ENCODE assay signal across 16 cellular contexts in the genomic region with DNA sequence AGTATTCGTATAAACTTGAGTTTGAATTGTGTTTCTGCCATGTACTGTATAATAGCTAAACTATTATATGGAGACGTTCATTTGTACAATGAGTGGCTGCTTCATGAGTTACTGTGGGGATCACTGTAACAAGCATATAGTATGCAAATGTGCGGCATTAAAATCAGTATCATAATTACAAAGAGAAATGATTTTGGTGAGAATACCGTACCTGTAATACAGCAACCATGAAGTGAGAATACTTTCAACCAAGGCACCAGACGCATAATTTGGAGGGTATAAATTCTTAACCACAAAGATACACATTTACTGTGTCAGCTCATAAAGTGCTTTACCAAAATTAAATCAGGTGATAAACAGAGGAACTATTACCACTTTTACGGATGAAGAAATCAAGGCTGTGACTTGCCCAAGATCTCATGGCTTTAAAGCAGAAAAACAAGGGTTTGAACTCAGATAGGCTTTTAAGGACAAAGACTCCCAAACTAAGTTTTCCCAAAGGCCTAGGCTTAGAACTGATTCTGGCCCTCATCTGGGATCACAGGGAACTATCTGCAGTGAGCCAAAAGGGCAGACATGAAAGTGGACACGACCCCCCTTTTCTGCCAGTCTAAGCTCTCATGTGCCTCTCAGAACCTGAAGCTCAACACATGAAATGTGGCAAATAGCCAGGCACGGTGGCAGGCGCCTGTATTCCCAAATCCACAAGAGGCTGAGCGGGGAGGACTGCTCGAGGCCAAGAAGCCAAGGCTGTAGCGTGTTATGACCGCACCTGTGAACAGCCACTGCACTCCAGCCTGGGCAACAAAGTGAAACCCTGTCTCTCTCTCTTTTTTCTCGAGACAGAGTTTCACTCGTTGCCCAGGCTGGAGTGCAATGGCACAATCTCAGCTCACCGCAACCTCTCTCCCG. TPM values are rescaled to one million over a fixed set of nuclear protein-coding genes. Genes with fewer than 3 reads are reported as not detected.
DNase-seq lines count a peak whose midpoint lies in the region; ATAC-seq and TF ChIP-seq lines count a peak whose summit lies in the region.
"Had no signal": no experiment of that assay in that cellular context is flagged by ENCODE, and none has a peak within 500 bp of the region (broad histone marks: within the 10 kb centered on the region; RNA-seq: fewer than 3 reads in every experiment).

No MANE protein-coding gene starts in this region.

- H3K4me3 Mint-ChIP-seq in CD4-positive, CD25-positive, alpha-beta regulatory T cell: peak overlapping the region in 3 of 4 donors; percentile 5 to 71 (median 52)
- H3K4me3 Mint-ChIP-seq in CD8-positive, alpha-beta memory T cell: peak overlapping the region in 6 of 7 donors; percentile 3 to 43 (median 30)
- no peak overlapping the region for H3K4me3 Mint-ChIP-seq in activated CD4-positive, alpha-beta memory T cell treated with anti-CD3 and anti-CD28 coated beads, Interleukin-2, amount 10 ng/mL, durations not matched to agents 7 days and 5 days
- no peak overlapping the region for H3K4me3 Mint-ChIP-seq in nephron progenitor cell

- peak overlapping the region; percentile 36 to 84 (median 57) for H3K27ac Mint-ChIP-seq in CD4-positive, CD25-positive, alpha-beta regulatory T cell
- H3K27ac Mint-ChIP-seq in CD8-positive, alpha-beta memory T cell: peak overlapping the region; percentile 30 to 91 (median 84)
- H3K27ac Mint-ChIP-seq in activated CD4-positive, alpha-beta memory T cell treated with anti-CD3 and anti-CD28 coated beads, Interleukin-2, amount 10 ng/mL, durations not matched to agents 7 days and 5 days: peak overlapping the region; percentile 33
- H3K27ac Mint-ChIP-seq in nephron progenitor cell: peak overlapping the region; percentile 86

- DNase-seq in CD4-positive, CD25-positive, alpha-beta regulatory T cell: no peak
- DNase-seq in CD8-positive, alpha-beta memory T cell: no peak
- DNase-seq in activated CD4-positive, alpha-beta memory T cell treated with anti-CD3 and anti-CD28 coated beads, Interleukin-2, amount 10 ng/mL, durations not matched to agents 7 days and 5 days: no peak
- DNase-seq in nephron progenitor cell (no peak), MV-4-11 (lab: John Stamatoyannopoulos, UW) (no peak), Right ventricle myocardium inferior (ENCODE audit: missing footprints) (no peak), GM13976 (ENCODE audit: low spot score) (no peak)
- DNase-seq: effector CD4-positive, alpha-beta T cell; MG63; NCI-H2029 treated with DMSO at 0.1 percent for 48 hours; NCI-H510A treated with DMSO at 0.1 percent for 48 hours; PC-3; SK-N-SH; stimulated activated CD4-positive, alpha-beta T cell treated with anti-CD3 and anti-CD28 coated beads, Interleukin-2, amount 100 ng/mL, for 48 hours had no signal

- intact Hi-C loops in Right ventricle myocardium inferior (cut with DNase I): no loop called here

- H3K4me3 ChIP-seq in CD4-positive, CD25-positive, alpha-beta regulatory T cell (ENCODE audit: low read depth, low read length): peak overlapping the region; percentile 2
- H3K4me3 ChIP-seq in CD8-positive, alpha-beta memory T cell (ENCODE audit: low read length): no peak overlapping the region
- H3K4me3 ChIP-seq: thoracic aorta had no signal

- peak overlapping the region; percentile 48 for H3K27ac ChIP-seq in CD4-positive, CD25-positive, alpha-beta regulatory T cell (ENCODE audit: insufficient read depth, low read length, poor library complexity, severe bottlenecking)
- no peak overlapping the region for H3K27ac ChIP-seq in CD8-positive, alpha-beta memory T cell (ENCODE audit: low read depth, low read length)
- H3K27ac ChIP-seq: thoracic aorta had no signal

- H3K36me3 Mint-ChIP-seq in CD4-positive, CD25-positive, alpha-beta regulatory T cell: peaks cover 50% of the 10 kb centered on the region
- H3K36me3 Mint-ChIP-seq in CD8-positive, alpha-beta memory T cell: peaks cover 27 to 63% (median 32%) of the 10 kb centered on the region in 3 donors
- peaks cover 60% of the 10 kb centered on the region for H3K36me3 Mint-ChIP-seq in activated CD4-positive, alpha-beta memory T cell treated with anti-CD3 and anti-CD28 coated beads, Interleukin-2, amount 10 ng/mL, durations not matched to agents 7 days and 5 days (ENCODE audit: low read depth)
- H3K36me3 Mint-ChIP-seq in nephron progenitor cell (ENCODE audit: low read depth): peaks cover 52% of the 10 kb centered on the region

- CTCF ChIA-PET in CD8-positive, alpha-beta memory T cell (lab: Charles Lee): interaction anchor here (2.4 kb wide), 1 partner anchor 18 kb away, joined by 9 read pairs; a partner anchor contains a TSS
- CTCF ChIA-PET in activated CD4-positive, alpha-beta memory T cell treated with anti-CD3 and anti-CD28 coated beads, Interleukin-2, amount 10 ng/mL, durations not matched to agents 7 days and 5 days (lab: Charles Lee): interaction anchor here (9.3 kb wide), 1 partner anchor 18 kb away, joined by 144 read pairs; a partner anchor contains a TSS

- H3K36me3 ChIP-seq in CD4-positive, CD25-positive, alpha-beta regulatory T cell (ENCODE audit: control insufficient read depth, insufficient read depth, low read length): peaks cover 60% of the 10 kb centered on the region
- H3K36me3 ChIP-seq in CD8-positive, alpha-beta memory T cell (ENCODE audit: insufficient read depth, low read length): peaks cover 59% of the 10 kb centered on the region

- H3K9me3 ChIP-seq in CD4-positive, CD25-positive, alpha-beta regulatory T cell (ENCODE audit: control insufficient read depth in 2 of 2, low read length in 2 of 2): no peaks in the 10 kb centered on the region
- no peaks in the 10 kb centered on the region for H3K9me3 ChIP-seq in CD8-positive, alpha-beta memory T cell (ENCODE audit: low read length)
- H3K9me3 ChIP-seq: MG63, SK-N-SH, thoracic aorta had no signal

- POLR2A ChIA-PET in CD8-positive, alpha-beta memory T cell (lab: Charles Lee): interaction anchor here (0.9 kb wide), 1 partner anchor 18 kb away, joined by 3 read pairs; no protein-coding TSS in a partner anchor
- POLR2A ChIA-PET in activated CD4-positive, alpha-beta memory T cell treated with anti-CD3 and anti-CD28 coated beads, Interleukin-2, amount 10 ng/mL, durations not matched to agents 7 days and 5 days (lab: Charles Lee): interaction anchor here (0.6 to 13.9 kb wide), 4 partner anchors 16 to 168 kb away, joined by 3 to 398 read pairs (median 4); a partner anchor contains a TSS

- in situ Hi-C loops in GM13976 (cut with MboI; ENCODE audit: low sequenced_read_pairs, unreplicated experiment): no loop called here

- no peak for ATAC-seq in CD4-positive, CD25-positive, alpha-beta regulatory T cell (ENCODE audit: low read depth in 2 of 2)
- no peak for ATAC-seq in Right ventricle myocardium inferior
- ATAC-seq: PC-3, sciatic nerve had no signal

- H3K9me3 Mint-ChIP-seq in CD4-positive, CD25-positive, alpha-beta regulatory T cell: no peaks in the 10 kb centered on the region
- no peaks in the 10 kb centered on the region for H3K9me3 Mint-ChIP-seq in CD8-positive, alpha-beta memory T cell
- H3K9me3 Mint-ChIP-seq in activated CD4-positive, alpha-beta memory T cell treated with anti-CD3 and anti-CD28 coated beads, Interleukin-2, amount 10 ng/mL, durations not matched to agents 7 days and 5 days: no peaks in the 10 kb centered on the region
- no peaks in the 10 kb centered on the region for H3K9me3 Mint-ChIP-seq in nephron progenitor cell

- peaks cover 51% of the 10 kb centered on the region for H3K4me1 ChIP-seq in CD4-positive, CD25-positive, alpha-beta regulatory T cell (ENCODE audit: control insufficient read depth, insufficient read depth, low read length, poor library complexity, severe bottlenecking)
- peaks cover 41% of the 10 kb centered on the region for H3K4me1 ChIP-seq in CD8-positive, alpha-beta memory T cell (ENCODE audit: insufficient read depth, low read length)

- H3K27me3 ChIP-seq in CD4-positive, CD25-positive, alpha-beta regulatory T cell (ENCODE audit: control insufficient read depth, insufficient read depth, low read length): no peaks in the 10 kb centered on the region
- no peaks in the 10 kb centered on the region for H3K27me3 ChIP-seq in CD8-positive, alpha-beta memory T cell (ENCODE audit: insufficient read depth, low read length, poor library complexity, severe bottlenecking)
- H3K27me3 ChIP-seq: MG63 had no signal

- TF ChIP-seq CTCF in nephron progenitor cell (IDR thresholded peaks at IDR 0.05) (no peak), GM13976 (IDR thresholded peaks at IDR 0.05; ENCODE audit: borderline replicate concordance, control extremely low read depth, extremely low read depth, insufficient read depth, missing control alignments) (no peak)

- H3K4me1 Mint-ChIP-seq in CD4-positive, CD25-positive, alpha-beta regulatory T cell: peaks cover 22 to 55% (median 44%) of the 10 kb centered on the region in 4 donors
- H3K4me1 Mint-ChIP-seq in CD8-positive, alpha-beta memory T cell: peaks cover 54 to 59% (median 59%) of the 10 kb centered on the region in 3 donors
- H3K4me1 Mint-ChIP-seq in activated CD4-positive, alpha-beta memory T cell treated with anti-CD3 and anti-CD28 coated beads, Interleukin-2, amount 10 ng/mL, durations not matched to agents 7 days and 5 days: peaks cover 56% of the 10 kb centered on the region
- H3K4me1 Mint-ChIP-seq in nephron progenitor cell: peaks cover 36% of the 10 kb centered on the region

- no peaks in the 10 kb centered on the region for H3K27me3 Mint-ChIP-seq in CD4-positive, CD25-positive, alpha-beta regulatory T cell
- H3K27me3 Mint-ChIP-seq in CD8-positive, alpha-beta memory T cell: no peaks in the 10 kb centered on the region
- H3K27me3 Mint-ChIP-seq in activated CD4-positive, alpha-beta memory T cell treated with anti-CD3 and anti-CD28 coated beads, Interleukin-2, amount 10 ng/mL, durations not matched to agents 7 days and 5 days: no peaks in the 10 kb centered on the region
- H3K27me3 Mint-ChIP-seq in nephron progenitor cell (ENCODE audit: low read depth, poor library complexity): no peaks in the 10 kb centered on the region

RNA-seq across cellular contexts. Expression of a gene that starts 6.4 kb away (rescaled TPM):
- 2,539 TPM for total RNA-seq in CD4-positive, CD25-positive, alpha-beta regulatory T cell
- polyA plus RNA-seq in CD4-positive, CD25-positive, alpha-beta regulatory T cell: 1,000 to 10,000 TPM; 2,846 to 4,681 (median 4,057) TPM
- total RNA-seq in CD8-positive, alpha-beta memory T cell: 1,000 to 10,000 TPM; 1,654 to 1,749 TPM
- polyA plus RNA-seq in CD8-positive, alpha-beta memory T cell: 3,131 TPM
- 1,000 to 10,000 TPM; 1,725 to 1,747 TPM for total RNA-seq in activated CD4-positive, alpha-beta memory T cell treated with anti-CD3 and anti-CD28 coated beads, Interleukin-2, amount 10 ng/mL, durations not matched to agents 7 days and 5 days
- 750 TPM for total RNA-seq in Right ventricle myocardium inferior

RNA-seq across cellular contexts. Expression of a gene that starts 17.7 kb away (rescaled TPM):
- 110 TPM for total RNA-seq in CD4-positive, CD25-positive, alpha-beta regulatory T cell
- 100 to 1,000 TPM; 279 to 374 (median 304) TPM for polyA plus RNA-seq in CD4-positive, CD25-positive, alpha-beta regulatory T cell
- total RNA-seq in CD8-positive, alpha-beta memory T cell: 10 to 100 TPM; 90.6 to 92.8 TPM
- polyA plus RNA-seq in CD8-positive, alpha-beta memory T cell: 229 TPM
- 100 to 1,000 TPM; 264 to 277 TPM for total RNA-seq in activated CD4-positive, alpha-beta memory T cell treated with anti-CD3 and anti-CD28 coated beads, Interleukin-2, amount 10 ng/mL, durations not matched to agents 7 days and 5 days
- 27.2 TPM for total RNA-seq in Right ventricle myocardium inferior

Comparison
In these comparisons a context has a peak if more than half of its experiments do, and no peak if none do; other contexts are left out.
1. H3K27ac Mint-ChIP-seq: peak in every context shown above with its lines; median percentile 86 in nephron progenitor cell; 84 in CD8-positive, alpha-beta memory T cell; 57 in CD4-positive, CD25-positive, alpha-beta regulatory T cell; 33 in activated CD4-positive, alpha-beta memory T cell treated with anti-CD3 and anti-CD28 coated beads, Interleukin-2, amount 10 ng/mL, durations not matched to agents 7 days and 5 days.
2. H3K4me3 Mint-ChIP-seq: peak in CD4-positive, CD25-positive, alpha-beta regulatory T cell (3 of 4) and CD8-positive, alpha-beta memory T cell (6 of 7); none in activated CD4-positive, alpha-beta memory T cell treated with anti-CD3 and anti-CD28 coated beads, Interleukin-2, amount 10 ng/mL, durations not matched to agents 7 days and 5 days (single experiment) and nephron progenitor cell (single experiment).